8 cellular contexts compared by ENCODE assay signal in genomic region chr12:2336409-2336829, GRCh38.
DNase-seq lines count a peak whose midpoint lies in the region; ATAC-seq and TF ChIP-seq lines count a peak whose summit lies in the region.

No MANE protein-coding gene starts in this region.

- ATAC-seq in GM19035 (IDR thresholded peaks at IDR 0.05; ENCODE audit: unreplicated experiment), result peak; percentile 76
- ATAC-seq in HG03354 (IDR thresholded peaks at IDR 0.05; ENCODE audit: poor library complexity, severe bottlenecking, unreplicated experiment), result peak; percentile 79
- peak; percentile 48 for ATAC-seq in upper lobe of right lung

- no peak overlapping the region for H3K4me3 Mint-ChIP-seq in immature natural killer cell

- H3K27me3 ChIP-seq in upper lobe of right lung, result no peaks in the 10 kb centered on the region
- no peaks in the 10 kb centered on the region for H3K27me3 ChIP-seq in WERI-Rb-1 (ENCODE audit: insufficient read depth, low read depth, severe bottlenecking)

- DNase-seq in ACHN (peak; percentile 94), UCSD-AML1 (lab: John Stamatoyannopoulos, UW; ENCODE audit: unreplicated experiment) (peak; percentile 36), hepatic stellate cell (ENCODE audit: low spot score) (peak; percentile 84), upper lobe of right lung (no peak), WERI-Rb-1 (no peak), immature natural killer cell (no peak)

- no peaks in the 10 kb centered on the region for H3K36me3 Mint-ChIP-seq in immature natural killer cell

- intact Hi-C loops in upper lobe of right lung (cut with DNase I), result no loop called here

- H3K9me3 ChIP-seq in upper lobe of right lung (no peaks in the 10 kb centered on the region), WERI-Rb-1 (ENCODE audit: severe bottlenecking) (no peaks in the 10 kb centered on the region)

- H3K4me1 Mint-ChIP-seq in immature natural killer cell, result no peaks in the 10 kb centered on the region

- TF ChIP-seq CTCF in upper lobe of right lung (IDR thresholded peaks at IDR 0.05) (no peak), WERI-Rb-1 (IDR thresholded peaks at IDR 0.05; ENCODE audit: low read depth, low read length) (no peak)

- in situ Hi-C loops in ACHN (cut with HindIII; ENCODE audit: low pct_ligation_motif_present, low pct_unique_long_range_greater_than_20kb, low sequenced_read_pairs), result no loop called here

- no peaks in the 10 kb centered on the region for H3K9me3 Mint-ChIP-seq in immature natural killer cell

- H3K27ac ChIP-seq in upper lobe of right lung (no peak overlapping the region), WERI-Rb-1 (no peak overlapping the region)

- H3K27ac Mint-ChIP-seq in immature natural killer cell, result no peak overlapping the region

- H3K27me3 Mint-ChIP-seq in immature natural killer cell (ENCODE audit: low read depth in 3 of 3), result peaks cover 0 to 2% (median 0%) of the 10 kb centered on the region in 3 donors

- H3K36me3 ChIP-seq in upper lobe of right lung, result no peaks in the 10 kb centered on the region
- no peaks in the 10 kb centered on the region for H3K36me3 ChIP-seq in WERI-Rb-1

- H3K4me1 ChIP-seq in upper lobe of right lung, result peaks cover 7% of the 10 kb centered on the region

- H3K4me3 ChIP-seq in upper lobe of right lung (no peak overlapping the region), WERI-Rb-1 (ENCODE audit: low read depth, low read length) (no peak overlapping the region)

Comparison
In these comparisons a context has a peak if more than half of its experiments do, and no peak if none do; other contexts are left out.
1. DNase-seq: peak in ACHN (single experiment), UCSD-AML1 (single experiment) and hepatic stellate cell (single experiment); none in upper lobe of right lung (single experiment), WERI-Rb-1 (single experiment) and immature natural killer cell (0 of 3).
2. Peak in every context shown above with its lines, with median percentiles within 50 percentile points of each other: ATAC-seq.